Comparison of ENCODE assay signal across 6 cellular contexts in the genomic region with DNA sequence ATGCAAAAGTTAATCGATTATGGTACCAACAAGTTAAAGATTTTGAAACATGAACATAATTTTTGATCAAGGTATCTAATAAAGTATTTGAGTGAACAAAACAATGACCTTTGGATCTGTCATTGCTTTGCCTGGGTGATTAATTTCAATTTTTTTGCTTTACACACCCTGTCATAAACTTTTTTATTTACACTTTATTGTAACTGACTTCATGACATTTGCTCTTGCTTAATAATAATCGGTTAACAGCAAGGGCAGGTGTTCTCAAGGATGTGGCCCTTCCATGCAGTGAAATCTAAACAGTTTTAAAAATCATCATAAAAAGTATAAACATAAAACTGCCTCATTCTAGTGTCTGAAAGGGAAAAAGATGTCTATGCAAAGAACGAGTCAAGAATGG. TPM values are rescaled to one million over a fixed set of nuclear protein-coding genes. Genes with fewer than 3 reads are reported as not detected.
"Had no signal": no experiment of that assay in that cellular context is flagged by ENCODE, and none has a peak within 500 bp of the region (broad histone marks: within the 10 kb centered on the region; RNA-seq: fewer than 3 reads in every experiment).

No MANE protein-coding gene starts in this region.

- ATAC-seq: GM23338, HepG2 had no signal

- DNase-seq: H9, HCEC 1CT, KBM-7 had no signal

- H3K4me3 ChIP-seq: GM23338 had no signal

RNA-seq across cellular contexts. Expression of gene ATOH1, which starts 24.1 kb away (rescaled TPM):
- total RNA-seq: H9, HepG2, HT1080 had no signal
